Comparison of ENCODE assay signal across 1 cellular context in the genomic region with DNA sequence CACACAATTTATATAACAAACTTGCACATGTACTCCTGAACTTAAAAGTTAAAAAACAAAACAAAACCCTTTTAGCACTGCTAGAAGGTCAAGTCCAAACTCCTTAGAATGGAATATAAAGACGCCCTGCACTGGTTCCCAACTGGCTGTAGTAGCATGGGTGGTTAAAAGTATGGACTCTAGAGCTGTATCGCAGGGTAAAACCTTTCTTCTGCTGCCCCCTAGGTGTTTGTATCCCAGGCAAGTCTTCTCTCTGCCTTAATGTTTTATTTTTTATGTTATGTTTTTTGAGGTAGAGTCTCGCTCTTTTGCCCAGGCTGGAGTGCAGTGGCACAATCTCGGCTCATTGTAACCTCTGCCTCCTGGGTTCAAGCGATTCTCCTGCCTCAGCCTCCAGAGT.
A peak's percentile ranks its signal among the peaks of the same experiment; 100 is the strongest.
TF ChIP-seq lines count a peak whose summit lies in the region.

No MANE protein-coding gene starts in this region.

TF ChIP-seq in HepG2, 621 proteins besides CTCF, POLR2A, EP300 and RAD21:
- TF ChIP-seq NFKBIZ (CRISPR knock-in tag; IDR thresholded peaks at IDR 0.05): no peak
- peak; percentile 11; the same call in 1 of the 2 replicates for TF ChIP-seq STAG1 (CRISPR knock-in tag; IDR thresholded peaks at IDR 0.05)
